ENCODE assay signal across 14 cellular contexts in the genomic region with DNA sequence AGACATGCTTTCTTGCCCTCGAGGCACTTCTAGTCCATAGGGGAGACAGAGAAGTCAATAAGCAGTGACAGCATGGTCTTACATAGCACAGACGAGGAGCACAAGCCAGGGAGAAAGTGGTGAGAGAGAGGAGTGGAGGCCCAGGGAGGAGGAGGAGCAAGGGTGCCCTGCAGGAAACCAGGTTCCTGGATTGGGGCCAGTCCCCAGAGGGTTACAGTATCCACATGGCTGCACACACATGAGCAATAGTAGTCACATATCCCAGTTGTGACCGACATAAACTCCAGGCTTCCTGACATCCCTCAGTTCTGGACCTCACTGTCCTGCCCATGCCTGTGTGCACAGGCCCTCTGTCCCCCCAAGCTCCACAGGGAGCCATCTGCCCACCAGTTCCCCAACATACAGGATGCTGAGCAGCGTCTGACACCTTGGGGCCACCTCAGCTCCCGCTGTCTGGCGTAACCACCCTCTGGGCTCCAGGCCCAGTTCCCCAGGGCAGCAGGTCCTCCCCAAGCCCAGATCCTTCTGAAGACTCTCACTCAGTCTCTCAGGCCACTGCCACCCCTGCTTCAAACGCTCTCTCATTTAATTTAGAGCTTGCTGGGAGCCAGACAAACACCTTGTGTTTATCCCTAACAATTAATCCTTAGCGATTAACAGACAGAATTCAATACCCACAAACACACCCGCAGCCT. TPM values are rescaled to one million over a fixed set of nuclear protein-coding genes. Genes with fewer than 3 reads are reported as not detected.
DNase-seq lines count a peak whose midpoint lies in the region; ATAC-seq and TF ChIP-seq lines count a peak whose summit lies in the region.
"Had no signal": no experiment of that assay in that cellular context is flagged by ENCODE, and none has a peak within 500 bp of the region (broad histone marks: within the 10 kb centered on the region; RNA-seq: fewer than 3 reads in every experiment).

No MANE protein-coding gene starts in this region.

- in situ Hi-C loops in brain microvascular endothelial cell (cut with HindIII; ENCODE audit: low pct_ligation_motif_present, low sequenced_read_pairs), result no loop called here

- DNase-seq in COLO668 (lab: John Stamatoyannopoulos, UW; ENCODE audit: unreplicated experiment) (peak; percentile 75), GDM1 (lab: John Stamatoyannopoulos, UW) (peak; percentile 52), NCI-H345 treated with DMSO at 0.1 percent for 48 hours (lab: John Stamatoyannopoulos, UW; ENCODE audit: unreplicated experiment) (peak; percentile 52), foreskin keratinocyte (no peak), GM10266 (ENCODE audit: extremely low spot score) (no peak), brain microvascular endothelial cell (no peak), psoas muscle (no peak), NCI-H2227 (lab: John Stamatoyannopoulos, UW; ENCODE audit: unreplicated experiment) (no peak)
- DNase-seq: activated naive CD8-positive, alpha-beta T cell treated with anti-CD3 and anti-CD28 coated beads for 36 hours; NCI-H524 treated with DMSO at 0.1 percent for 48 hours; SIG-M5 had no signal

- no peaks in the 10 kb centered on the region for H3K9me3 ChIP-seq in psoas muscle

- H3K27ac ChIP-seq in foreskin keratinocyte (no peak overlapping the region), brain microvascular endothelial cell (no peak overlapping the region), psoas muscle (no peak overlapping the region)
- H3K27ac ChIP-seq: C4-2B had no signal

- TF ChIP-seq CTCF in foreskin keratinocyte (conservative IDR thresholded peaks at IDR 0.05) (no peak), GM10266 (IDR thresholded peaks at IDR 0.05; ENCODE audit: control insufficient read depth, insufficient read depth, low read depth, missing control alignments) (no peak), brain microvascular endothelial cell (IDR thresholded peaks at IDR 0.05; ENCODE audit: low read depth, low read length, missing control alignments) (no peak), psoas muscle (IDR thresholded peaks at IDR 0.05) (no peak)

- peaks cover 10% of the 10 kb centered on the region for H3K27me3 ChIP-seq in foreskin keratinocyte
- H3K27me3 ChIP-seq in brain microvascular endothelial cell (replicated peaks), result no peaks in the 10 kb centered on the region
- peaks cover 0 to 8% (median 3%) of the 10 kb centered on the region in 3 donors for H3K27me3 ChIP-seq in psoas muscle (ENCODE audit: insufficient read depth in 3 of 3, low read length in 2 of 3)

- no peaks in the 10 kb centered on the region for H3K4me1 ChIP-seq in foreskin keratinocyte
- H3K4me1 ChIP-seq in psoas muscle, result no peaks in the 10 kb centered on the region

- peak; percentile 15 for ATAC-seq in foreskin keratinocyte
- no peak for ATAC-seq in psoas muscle
- ATAC-seq: left lobe of liver had no signal

- H3K36me3 ChIP-seq in brain microvascular endothelial cell (replicated peaks) (no peaks in the 10 kb centered on the region), psoas muscle (ENCODE audit: insufficient read depth in 1 of 2, low read depth in 1 of 2) (no peaks in the 10 kb centered on the region)

- intact Hi-C loops in psoas muscle (cut with DNase I), result no loop called here

- WGBS in psoas muscle, 3 donors, result 62 to 68% (median 62%) methylated on average over 9 of the region's 9 CpGs

- no peak overlapping the region for H3K4me3 ChIP-seq in brain microvascular endothelial cell (ENCODE audit: low read depth, low read length)
- H3K4me3 ChIP-seq in psoas muscle, result no peak overlapping the region

RNA-seq across cellular contexts. Expression of gene DSCAML1, which starts 53.7 kb away (rescaled TPM):
- total RNA-seq in foreskin keratinocyte (not detected in 2 replicates), psoas muscle (under 1 TPM; 0.06 to 0.52 (median 0.10) TPM)
- polyA plus RNA-seq in foreskin keratinocyte (not detected in 2 replicates), psoas muscle (under 1 TPM; 0.04 to 0.06 (median 0.04) TPM)
- polyA plus RNA-seq: IgD-negative memory B cell had no signal

Comparison
In these comparisons a context has a peak if more than half of its experiments do, and no peak if none do; other contexts are left out.
1. DNase-seq: peak in COLO668 (single experiment), GDM1 (single experiment) and NCI-H345 treated with DMSO at 0.1 percent for 48 hours (single experiment); none in foreskin keratinocyte (0 of 2), GM10266 (single experiment), brain microvascular endothelial cell (single experiment), psoas muscle (0 of 2) and NCI-H2227 (single experiment).